1 cellular context compared by ENCODE assay signal in genomic region chr5:99639905-99640304, GRCh38.
TF ChIP-seq lines count a peak whose summit lies in the region.

No MANE protein-coding gene starts in this region.

TF ChIP-seq in H1, 55 proteins besides CTCF, POLR2A, EP300 and RAD21 (continued from another document):
- TF ChIP-seq CHD7 (IDR thresholded peaks at IDR 0.05; ENCODE audit: insufficient replicate concordance, low read length) (no peak), CEBPB (IDR thresholded peaks at IDR 0.05; ENCODE audit: low read depth, low read length) (no peak), RBBP5 (IDR thresholded peaks at IDR 0.05; ENCODE audit: borderline replicate concordance, low read depth, low read length) (no peak), SIRT6 (IDR thresholded peaks at IDR 0.05; ENCODE audit: low read length) (no peak), KDM1A (IDR thresholded peaks at IDR 0.05; ENCODE audit: borderline replicate concordance, low read length) (no peak), YY1 (IDR thresholded peaks at IDR 0.05; ENCODE audit: low read depth, low read length) (no peak), HDAC6 (IDR thresholded peaks at IDR 0.05; ENCODE audit: low read depth, low read length) (no peak), TAF7 (optimal IDR thresholded peaks at IDR 0.05; ENCODE audit: borderline replicate concordance, low read depth, low read length) (no peak), JUND (IDR thresholded peaks at IDR 0.05; ENCODE audit: low read length) (no peak), TCF12 (IDR thresholded peaks at IDR 0.05; ENCODE audit: low read depth, low read length) (no peak), SP4 (IDR thresholded peaks at IDR 0.05; ENCODE audit: low read length) (no peak), JUN (IDR thresholded peaks at IDR 0.05; ENCODE audit: low read depth, low read length) (no peak), RNF2 (IDR thresholded peaks at IDR 0.05; ENCODE audit: borderline replicate concordance, low read depth, low read length, missing control alignments, poor library complexity, severe bottlenecking) (no peak), BRCA1 (IDR thresholded peaks at IDR 0.05; ENCODE audit: low read depth, low read length) (no peak)
